Comparison of ENCODE assay signal across 14 cellular contexts in the genomic region with DNA sequence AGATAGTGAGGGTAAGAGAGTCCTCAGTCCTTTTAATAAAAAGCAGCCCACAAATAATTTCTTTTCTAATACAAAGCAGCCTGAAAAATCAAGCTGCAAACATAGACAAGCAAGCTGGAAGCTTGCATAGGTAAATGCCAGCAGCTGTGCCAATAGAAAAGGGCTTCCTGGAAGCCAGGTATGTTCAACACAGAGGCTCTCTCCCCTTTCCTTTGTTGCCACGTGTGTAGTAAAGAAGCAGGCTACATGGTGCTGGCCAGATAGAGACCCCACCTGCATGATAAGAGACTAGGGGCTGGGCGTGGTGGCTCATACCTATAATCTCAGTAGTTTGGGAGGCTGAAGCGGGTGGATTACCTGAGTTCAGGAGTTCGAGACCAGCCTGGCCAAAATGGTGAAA. TPM values are rescaled to one million over a fixed set of nuclear protein-coding genes. Genes with fewer than 3 reads are reported as not detected.
DNase-seq lines count a peak whose midpoint lies in the region; ATAC-seq and TF ChIP-seq lines count a peak whose summit lies in the region.
"Had no signal": no experiment of that assay in that cellular context is flagged by ENCODE, and none has a peak within 500 bp of the region (broad histone marks: within the 10 kb centered on the region; RNA-seq: fewer than 3 reads in every experiment).

No MANE protein-coding gene starts in this region.

- no peak overlapping the region for H3K4me3 Mint-ChIP-seq in activated CD4-positive, alpha-beta T cell treated with anti-CD3 and anti-CD28 coated beads, Interleukin-2, amount 10 ng/mL, durations not matched to agents 7 days and 5 days
- H3K4me3 Mint-ChIP-seq in CD8-positive, alpha-beta memory T cell = no peak overlapping the region
- H3K4me3 Mint-ChIP-seq: activated CD4-positive, alpha-beta memory T cell treated with anti-CD3 and anti-CD28 coated beads, Interleukin-2, amount 10 ng/mL, durations not matched to agents 7 days and 5 days; stimulated activated naive CD8-positive, alpha-beta T cell treated with anti-CD3 and anti-CD28 coated beads, Interleukin-15, Interleukin-2, amounts not matched to agents 100 ng/mL and 50 ng/mL, for 24 hours had no signal

- TF ChIP-seq CTCF in mucosa of descending colon (IDR thresholded peaks at IDR 0.05) (no peak), tibial artery (IDR thresholded peaks at IDR 0.05) (no peak)

- no peaks in the 10 kb centered on the region for H3K36me3 ChIP-seq in SJCRH30
- H3K36me3 ChIP-seq in mucosa of descending colon (ENCODE audit: low read depth) = no peaks in the 10 kb centered on the region
- H3K36me3 ChIP-seq in tibial artery = no peaks in the 10 kb centered on the region
- H3K36me3 ChIP-seq in CD8-positive, alpha-beta memory T cell (ENCODE audit: insufficient read depth, low read length) = no peaks in the 10 kb centered on the region

- H3K36me3 Mint-ChIP-seq in activated CD4-positive, alpha-beta T cell treated with anti-CD3 and anti-CD28 coated beads, Interleukin-2, amount 10 ng/mL, durations not matched to agents 7 days and 5 days (ENCODE audit: low read depth) = no peaks in the 10 kb centered on the region
- no peaks in the 10 kb centered on the region for H3K36me3 Mint-ChIP-seq in CD8-positive, alpha-beta memory T cell

- no peaks in the 10 kb centered on the region for H3K4me1 Mint-ChIP-seq in activated CD4-positive, alpha-beta T cell treated with anti-CD3 and anti-CD28 coated beads, Interleukin-2, amount 10 ng/mL, durations not matched to agents 7 days and 5 days
- H3K4me1 Mint-ChIP-seq in CD8-positive, alpha-beta memory T cell = no peaks in the 10 kb centered on the region

- H3K27ac Mint-ChIP-seq in activated CD4-positive, alpha-beta T cell treated with anti-CD3 and anti-CD28 coated beads, Interleukin-2, amount 10 ng/mL, durations not matched to agents 7 days and 5 days = no peak overlapping the region
- peak overlapping the region in 1 of 8 donors; percentile 35 for H3K27ac Mint-ChIP-seq in CD8-positive, alpha-beta memory T cell
- H3K27ac Mint-ChIP-seq: activated CD4-positive, alpha-beta memory T cell treated with anti-CD3 and anti-CD28 coated beads, Interleukin-2, amount 10 ng/mL, durations not matched to agents 7 days and 5 days; stimulated activated naive CD8-positive, alpha-beta T cell treated with anti-CD3 and anti-CD28 coated beads, Interleukin-15, Interleukin-2, amounts not matched to agents 100 ng/mL and 50 ng/mL, for 24 hours had no signal

- H3K9me3 ChIP-seq in SJCRH30 (replicated peaks) (no peaks in the 10 kb centered on the region), mucosa of descending colon (no peaks in the 10 kb centered on the region), tibial artery (no peaks in the 10 kb centered on the region)
- H3K9me3 ChIP-seq in CD8-positive, alpha-beta memory T cell (ENCODE audit: low read length) = no peaks in the 10 kb centered on the region

- H3K27me3 Mint-ChIP-seq in activated CD4-positive, alpha-beta T cell treated with anti-CD3 and anti-CD28 coated beads, Interleukin-2, amount 10 ng/mL, durations not matched to agents 7 days and 5 days = peaks cover 6% of the 10 kb centered on the region
- H3K27me3 Mint-ChIP-seq in CD8-positive, alpha-beta memory T cell = peaks cover 9 to 29% of the 10 kb centered on the region in 2 donors

- peak overlapping the region; percentile 95 for H3K27ac ChIP-seq in SJCRH30
- peak overlapping the region; percentile 1 to 60 for H3K27ac ChIP-seq in tibial artery
- no peak overlapping the region for H3K27ac ChIP-seq in CD8-positive, alpha-beta memory T cell (ENCODE audit: low read depth, low read length)
- H3K27ac ChIP-seq: SK-N-MC had no signal

- DNase-seq in NCI-H2029 (lab: John Stamatoyannopoulos, UW) = peak; percentile 40
- no peak for DNase-seq in NCI-H2029 treated with DMSO at 0.1 percent for 48 hours (lab: John Stamatoyannopoulos, UW)
- no peak for DNase-seq in SJCRH30
- no peak for DNase-seq in mucosa of descending colon
- no peak for DNase-seq in tibial artery
- DNase-seq in activated CD4-positive, alpha-beta T cell treated with anti-CD3 and anti-CD28 coated beads, Interleukin-2, amount 10 ng/mL, durations not matched to agents 7 days and 5 days = no peak
- DNase-seq in CD8-positive, alpha-beta memory T cell = no peak
- DNase-seq in NCI-H1105 treated with DMSO at 0.1 percent for 48 hours (lab: John Stamatoyannopoulos, UW) = no peak
- DNase-seq: activated CD4-positive, alpha-beta memory T cell treated with anti-CD3 and anti-CD28 coated beads, Interleukin-2, amount 10 ng/mL, durations not matched to agents 7 days and 5 days; COR-L47; midbrain; nucleus accumbens had no signal

- CTCF ChIA-PET in activated CD4-positive, alpha-beta T cell treated with anti-CD3 and anti-CD28 coated beads, Interleukin-2, amount 10 ng/mL, durations not matched to agents 7 days and 5 days (lab: Charles Lee) = interaction anchor here (1.1 kb wide), 1 partner anchor 19 kb away, joined by 5 read pairs; no protein-coding TSS in a partner anchor
- CTCF ChIA-PET in CD8-positive, alpha-beta memory T cell (lab: Charles Lee) = interaction anchor here (1.0 kb wide), 1 partner anchor 59 kb away, joined by 3 read pairs; no protein-coding TSS in a partner anchor

- H3K9me3 Mint-ChIP-seq in activated CD4-positive, alpha-beta T cell treated with anti-CD3 and anti-CD28 coated beads, Interleukin-2, amount 10 ng/mL, durations not matched to agents 7 days and 5 days = no peaks in the 10 kb centered on the region
- H3K9me3 Mint-ChIP-seq in CD8-positive, alpha-beta memory T cell = no peaks in the 10 kb centered on the region
- H3K9me3 Mint-ChIP-seq: activated CD4-positive, alpha-beta memory T cell treated with anti-CD3 and anti-CD28 coated beads, Interleukin-2, amount 10 ng/mL, durations not matched to agents 7 days and 5 days; stimulated activated naive CD8-positive, alpha-beta T cell treated with anti-CD3 and anti-CD28 coated beads, Interleukin-15, Interleukin-2, amounts not matched to agents 100 ng/mL and 50 ng/mL, for 24 hours had no signal

- H3K27me3 ChIP-seq in SJCRH30 (no peaks in the 10 kb centered on the region), tibial artery (no peaks in the 10 kb centered on the region)
- H3K27me3 ChIP-seq in CD8-positive, alpha-beta memory T cell (ENCODE audit: insufficient read depth, low read length, poor library complexity, severe bottlenecking) = no peaks in the 10 kb centered on the region

- H3K4me3 ChIP-seq in SJCRH30 = no peak overlapping the region
- no peak overlapping the region for H3K4me3 ChIP-seq in mucosa of descending colon
- H3K4me3 ChIP-seq in tibial artery = no peak overlapping the region
- no peak overlapping the region for H3K4me3 ChIP-seq in CD8-positive, alpha-beta memory T cell (ENCODE audit: low read length)
- H3K4me3 ChIP-seq: SK-N-MC had no signal

- intact Hi-C loops in mucosa of descending colon (cut with DNase I, micrococcal nuclease) = no loop called here
- intact Hi-C loops in tibial artery (cut with DNase I; ENCODE audit: low total_unique reads) = no loop called here

- H3K4me1 ChIP-seq in SJCRH30 = peaks cover 54% of the 10 kb centered on the region
- peaks cover 18% of the 10 kb centered on the region for H3K4me1 ChIP-seq in mucosa of descending colon (ENCODE audit: low read depth)
- H3K4me1 ChIP-seq in tibial artery = peaks cover 0 to 50% (median 29%) of the 10 kb centered on the region in 4 donors
- H3K4me1 ChIP-seq in CD8-positive, alpha-beta memory T cell (ENCODE audit: insufficient read depth, low read length) = no peaks in the 10 kb centered on the region

- POLR2A ChIA-PET in activated CD4-positive, alpha-beta T cell treated with anti-CD3 and anti-CD28 coated beads, Interleukin-2, amount 10 ng/mL, durations not matched to agents 7 days and 5 days (lab: Charles Lee) = no interaction called here
- POLR2A ChIA-PET in CD8-positive, alpha-beta memory T cell (lab: Charles Lee) = no interaction called here

- peak; percentile 27 for ATAC-seq in mucosa of descending colon

RNA-seq across cellular contexts. Expression of gene ERRFI1, which starts 50.1 kb away (rescaled TPM):
- 197 and 220 TPM in 2 replicates for total RNA-seq in SJCRH30 (2014; rRNA removed; shearing (Covaris generic))
- 10 to 100 TPM; 48.5 to 84.0 (median 50.2) TPM for total RNA-seq in mucosa of descending colon
- under 1 TPM; 0.22 to 0.35 TPM for total RNA-seq in activated CD4-positive, alpha-beta T cell treated with anti-CD3 and anti-CD28 coated beads, Interleukin-2, amount 10 ng/mL, durations not matched to agents 7 days and 5 days
- total RNA-seq in CD8-positive, alpha-beta memory T cell = 1 to 10 TPM; 3.5 to 3.8 TPM
- polyA plus RNA-seq in CD8-positive, alpha-beta memory T cell = 1.1 TPM

Comparison
In these comparisons a context has a peak if more than half of its experiments do, and no peak if none do; other contexts are left out.
1. RNA of gene ERRFI1, which starts 50.1 kb away (total RNA-seq): 197 to 220 TPM in SJCRH30 and 48.5 to 84.0 TPM in mucosa of descending colon; 3.5 to 3.8 TPM in CD8-positive, alpha-beta memory T cell and 0.22 to 0.35 TPM in activated CD4-positive, alpha-beta T cell treated with anti-CD3 and anti-CD28 coated beads, Interleukin-2, amount 10 ng/mL, durations not matched to agents 7 days and 5 days; every median in the first group is over 10 times any median in the second.